ENCODE assay signal across 8 cellular contexts in genomic region chr1:40064797-40065492, GRCh38. TPM values are rescaled to one million over a fixed set of nuclear protein-coding genes. Genes with fewer than 3 reads are reported as not detected.
DNase-seq lines count a peak whose midpoint lies in the region; ATAC-seq and TF ChIP-seq lines count a peak whose summit lies in the region.

No MANE protein-coding gene starts in this region.

- H3K4me3 ChIP-seq in BLaER1 treated with 17β-estradiol and CSF1 and Interleukin-3, amounts not matched to agents 10 nM and 100 nM, result peak overlapping the region in 8 of 10 experiments; percentile 12 to 46 (median 23); a peak in 9 of 20 replicates
- no peak overlapping the region for H3K4me3 ChIP-seq in GM23248

- peak; percentile 88 for ATAC-seq in GM19351 (IDR thresholded peaks at IDR 0.05; ENCODE audit: unreplicated experiment)
- ATAC-seq in HG03439 (IDR thresholded peaks at IDR 0.05; ENCODE audit: unreplicated experiment), result peak; percentile 69
- ATAC-seq in activated naive CD8-positive, alpha-beta T cell treated with anti-CD3 and anti-CD28 coated beads, Interleukin-2, amount 10 ng/mL, durations not matched to agents 7 days and 5 days (ENCODE audit: low read depth), result peak; percentile 64

- H3K79me2 ChIP-seq in GM23248 (ENCODE audit: insufficient read depth), result peaks cover 83% of the 10 kb centered on the region

- no peaks in the 10 kb centered on the region for H3K9me3 Mint-ChIP-seq in activated naive CD8-positive, alpha-beta T cell treated with anti-CD3 and anti-CD28 coated beads, Interleukin-2, amount 10 ng/mL, durations not matched to agents 7 days and 5 days
- no peaks in the 10 kb centered on the region for H3K9me3 Mint-ChIP-seq in mesothelial cell of epicardium

- peaks cover 32% of the 10 kb centered on the region for H3F3A ChIP-seq in GM23248 (ENCODE audit: insufficient read depth)

- peak overlapping the region; percentile 78 to 99 (median 97) for H3K27ac ChIP-seq in BLaER1 treated with 17β-estradiol and CSF1 and Interleukin-3, amounts not matched to agents 10 nM and 100 nM
- H3K27ac ChIP-seq in GM23248, result no peak overlapping the region

- H3K36me3 ChIP-seq in BLaER1 treated with 17β-estradiol and CSF1 and Interleukin-3, amounts not matched to agents 10 nM and 100 nM, result peaks cover 92 to 98% (median 97%) of the 10 kb centered on the region in 11 experiments
- H3K36me3 ChIP-seq in GM23248 (ENCODE audit: low read depth), result peaks cover 83% of the 10 kb centered on the region

- H3K9ac ChIP-seq in BLaER1 treated with 17β-estradiol and CSF1 and Interleukin-3, amounts not matched to agents 10 nM and 100 nM, result peak overlapping the region; percentile 54 to 85 (median 75)
- H3K9ac ChIP-seq in GM23248, result no peak overlapping the region

- H3K27me3 Mint-ChIP-seq in activated naive CD8-positive, alpha-beta T cell treated with anti-CD3 and anti-CD28 coated beads, Interleukin-2, amount 10 ng/mL, durations not matched to agents 7 days and 5 days, result no peaks in the 10 kb centered on the region
- no peaks in the 10 kb centered on the region for H3K27me3 Mint-ChIP-seq in mesothelial cell of epicardium (ENCODE audit: low read depth)

- H3K27me3 ChIP-seq in BLaER1 treated with 17β-estradiol and CSF1 and Interleukin-3, amounts not matched to agents 10 nM and 100 nM, result no peaks in the 10 kb centered on the region
- no peaks in the 10 kb centered on the region for H3K27me3 ChIP-seq in GM23248 (replicated peaks; ENCODE audit: insufficient read depth)

- H3K4me1 Mint-ChIP-seq in activated naive CD8-positive, alpha-beta T cell treated with anti-CD3 and anti-CD28 coated beads, Interleukin-2, amount 10 ng/mL, durations not matched to agents 7 days and 5 days, result peaks cover 55% of the 10 kb centered on the region
- H3K4me1 Mint-ChIP-seq in mesothelial cell of epicardium, result peaks cover under 1% of the 10 kb centered on the region

- H4K20me1 ChIP-seq in BLaER1 treated with 17β-estradiol and CSF1 and Interleukin-3, amounts not matched to agents 10 nM and 100 nM, result peaks cover 0 to 84% (median 0%) of the 10 kb centered on the region in 11 experiments; a peak in 3 of 22 replicates
- H4K20me1 ChIP-seq in GM23248 (ENCODE audit: insufficient read depth), result peaks cover 5% of the 10 kb centered on the region; the same call in 1 of the 2 replicates

- H3K4me2 ChIP-seq in BLaER1 treated with 17β-estradiol and CSF1 and Interleukin-3, amounts not matched to agents 10 nM and 100 nM, result peak overlapping the region; percentile 78 to 100 (median 90)
- no peak overlapping the region for H3K4me2 ChIP-seq in GM23248 (ENCODE audit: unreplicated experiment)

- in situ Hi-C loops in GM23248 (cut with MboI), result no loop called here

- H2AFZ ChIP-seq in GM23248, result no peak overlapping the region

- H3K9me3 ChIP-seq in BLaER1 treated with 17β-estradiol and CSF1 and Interleukin-3, amounts not matched to agents 10 nM and 100 nM (replicated peaks in 1 of 11), result peaks cover 0 to 3% (median 0%) of the 10 kb centered on the region in 11 experiments; a peak in 1 of 22 replicates
- H3K9me3 ChIP-seq in GM23248 (ENCODE audit: low read depth), result no peaks in the 10 kb centered on the region

- peaks cover 76 to 100% (median 84%) of the 10 kb centered on the region in 10 experiments for H3K4me1 ChIP-seq in BLaER1 treated with 17β-estradiol and CSF1 and Interleukin-3, amounts not matched to agents 10 nM and 100 nM
- peaks cover 20% of the 10 kb centered on the region for H3K4me1 ChIP-seq in GM23248 (ENCODE audit: insufficient read depth)

- H3K27ac Mint-ChIP-seq in activated naive CD8-positive, alpha-beta T cell treated with anti-CD3 and anti-CD28 coated beads, Interleukin-2, amount 10 ng/mL, durations not matched to agents 7 days and 5 days, result peak overlapping the region; percentile 82
- no peak overlapping the region for H3K27ac Mint-ChIP-seq in mesothelial cell of epicardium

- POLR2A ChIA-PET in activated naive CD8-positive, alpha-beta T cell treated with anti-CD3 and anti-CD28 coated beads, Interleukin-2, amount 10 ng/mL, durations not matched to agents 7 days and 5 days (lab: Charles Lee), result interaction anchor here (1.3 to 2.1 kb wide), 3 partner anchors 10 to 24 kb away, joined by 3 to 7 read pairs (median 4); partner anchors contain the start of gene CAP1

- H3K36me3 Mint-ChIP-seq in activated naive CD8-positive, alpha-beta T cell treated with anti-CD3 and anti-CD28 coated beads, Interleukin-2, amount 10 ng/mL, durations not matched to agents 7 days and 5 days, result peaks cover 66% of the 10 kb centered on the region
- H3K36me3 Mint-ChIP-seq in mesothelial cell of epicardium, result peaks cover 55% of the 10 kb centered on the region

- 100% methylated on average over 2 of the region's 2 CpGs for WGBS in GM23248 (ENCODE audit: low coverage in 1 of 2, low lambda C conversion rate in 2 of 2, missing lambda C conversion rate in 2 of 2), 2 experiments

- no peak for DNase-seq in activated naive CD8-positive, alpha-beta T cell treated with anti-CD3 and anti-CD28 coated beads, Interleukin-2, amount 10 ng/mL, durations not matched to agents 7 days and 5 days
- no peak for DNase-seq in central memory CD4-positive, alpha-beta T cell
- DNase-seq in GM23248, result no peak
- DNase-seq in mesothelial cell of epicardium (ENCODE audit: low spot score in 2 of 2, unreplicated experiment in 2 of 2), result no peak
- DNase-seq in inferior parietal cortex (ENCODE audit: extremely low spot score), result no peak

- H3K4me3 Mint-ChIP-seq in activated naive CD8-positive, alpha-beta T cell treated with anti-CD3 and anti-CD28 coated beads, Interleukin-2, amount 10 ng/mL, durations not matched to agents 7 days and 5 days, result peak overlapping the region; percentile 44
- H3K4me3 Mint-ChIP-seq in mesothelial cell of epicardium, result no peak overlapping the region

- H3K9me2 ChIP-seq in GM23248 (ENCODE audit: insufficient read depth), result no peaks in the 10 kb centered on the region

- no peak for TF ChIP-seq CTCF in mesothelial cell of epicardium (IDR thresholded peaks at IDR 0.05; ENCODE audit: unreplicated experiment)

RNA-seq across cellular contexts. Expression of gene CAP1, which starts 24.4 kb away (rescaled TPM):
- total RNA-seq in activated naive CD8-positive, alpha-beta T cell treated with anti-CD3 and anti-CD28 coated beads, Interleukin-2, amount 10 ng/mL, durations not matched to agents 7 days and 5 days, result 100 to 1,000 TPM; 579 to 614 TPM
- 496 and 560 TPM in 2 replicates for total RNA-seq in GM23248 (2014; rRNA removed; shearing (Covaris generic))
- 576 and 593 TPM in 2 replicates for polyA plus RNA-seq in GM23248 (2016; fragmentation: Nextera tagmentation; extraction: Ambion mirVana)
- 141 to 146 TPM (median 143 TPM) in 3 replicates for total RNA-seq in mesothelial cell of epicardium

RNA-seq across cellular contexts. Expression of gene PPT1, which starts 32.1 kb away (rescaled TPM):
- 10 to 100 TPM; 71.3 to 74.6 TPM for total RNA-seq in activated naive CD8-positive, alpha-beta T cell treated with anti-CD3 and anti-CD28 coated beads, Interleukin-2, amount 10 ng/mL, durations not matched to agents 7 days and 5 days
- total RNA-seq in GM23248 (2014; rRNA removed; shearing (Covaris generic)), result 26.9 and 38.3 TPM in 2 replicates
- polyA plus RNA-seq in GM23248 (2016; fragmentation: Nextera tagmentation; extraction: Ambion mirVana), result 53.1 and 54.0 TPM in 2 replicates
- total RNA-seq in mesothelial cell of epicardium, result 81.8 to 90.9 TPM (median 85.3 TPM) in 3 replicates
